In genomic region chr12:103774977-103775560, GRCh38 we compare ENCODE assay signal across 32 cellular contexts.
"Had no signal": no experiment of that assay in that cellular context is flagged by ENCODE, and none has a peak within 500 bp of the region (broad histone marks: within the 10 kb centered on the region; RNA-seq: fewer than 3 reads in every experiment).

No MANE protein-coding gene starts in this region.

- ATAC-seq: activated naive CD8-positive, alpha-beta T cell treated with anti-CD3 and anti-CD28 coated beads, Interleukin-2, amount 50 U/mL, for 24 hours; activated T-cell treated with anti-CD3 and anti-CD28 coated beads, Interleukin-2, amount 50 U/mL, for 4 hours had no signal

- H3K27ac Mint-ChIP-seq: activated B cell treated with CpG ODN at 0.5 μM for 24 hours; activated CD4-positive, alpha-beta memory T cell treated with anti-CD3 and anti-CD28 coated beads for 36 hours; activated naive CD4-positive, alpha-beta T cell treated with anti-CD3 and anti-CD28 coated beads, Interleukin-2, amount 10 ng/mL, durations not matched to agents 7 days and 5 days; activated naive CD8-positive, alpha-beta T cell; activated naive CD8-positive, alpha-beta T cell treated with anti-CD3 and anti-CD28 coated beads, Interleukin-2, amount 50 U/mL, for 24 hours had no signal

- H3K4me3 ChIP-seq: cardiac muscle cell, MG63, PC-9 had no signal

- H3K27me3 Mint-ChIP-seq: activated B cell treated with CpG ODN at 0.5 μM for 24 hours; activated CD4-positive, alpha-beta memory T cell treated with anti-CD3 and anti-CD28 coated beads for 36 hours; activated naive CD4-positive, alpha-beta T cell treated with anti-CD3 and anti-CD28 coated beads, Interleukin-2, amount 10 ng/mL, durations not matched to agents 7 days and 5 days; activated naive CD8-positive, alpha-beta T cell; activated naive CD8-positive, alpha-beta T cell treated with anti-CD3 and anti-CD28 coated beads, Interleukin-2, amount 50 U/mL, for 24 hours; central memory CD8-positive, alpha-beta T cell had no signal

- H3K4me2 ChIP-seq: PC-9 had no signal

- H3K9me3 Mint-ChIP-seq: activated B cell treated with CpG ODN at 0.5 μM for 24 hours; activated CD4-positive, alpha-beta memory T cell treated with anti-CD3 and anti-CD28 coated beads for 36 hours; activated naive CD4-positive, alpha-beta T cell treated with anti-CD3 and anti-CD28 coated beads, Interleukin-2, amount 10 ng/mL, durations not matched to agents 7 days and 5 days; activated naive CD8-positive, alpha-beta T cell treated with anti-CD3 and anti-CD28 coated beads, Interleukin-2, amount 50 U/mL, for 24 hours; activated T-cell treated with anti-CD3 and anti-CD28 coated beads, Interleukin-2, amount 50 U/mL, for 4 hours; central memory CD8-positive, alpha-beta T cell had no signal

- H3K27ac ChIP-seq: brain microvascular endothelial cell, cardiac muscle cell, PC-9, VCaP had no signal

- H3K27me3 ChIP-seq: brain microvascular endothelial cell, cardiac muscle cell, MG63 had no signal

- H3K4me3 Mint-ChIP-seq: activated B cell treated with CpG ODN at 0.5 μM for 24 hours; activated CD4-positive, alpha-beta memory T cell treated with anti-CD3 and anti-CD28 coated beads for 36 hours; activated naive CD4-positive, alpha-beta T cell treated with anti-CD3 and anti-CD28 coated beads, Interleukin-2, amount 10 ng/mL, durations not matched to agents 7 days and 5 days; activated naive CD8-positive, alpha-beta T cell; activated naive CD8-positive, alpha-beta T cell treated with anti-CD3 and anti-CD28 coated beads, Interleukin-2, amount 50 U/mL, for 24 hours; activated T-cell treated with anti-CD3 and anti-CD28 coated beads, Interleukin-2, amount 50 U/mL, for 4 hours; central memory CD8-positive, alpha-beta T cell had no signal

- H2AFZ ChIP-seq: PC-9 had no signal

- H3K36me3 ChIP-seq: cardiac muscle cell had no signal

- DNase-seq: activated B cell treated with CpG ODN at 0.5 μM for 24 hours; activated CD4-positive, alpha-beta memory T cell treated with anti-CD3 and anti-CD28 coated beads for 36 hours; activated CD4-positive, alpha-beta T cell treated with anti-CD3 and anti-CD28 coated beads for 4 hours; activated CD4-positive, alpha-beta T cell treated with anti-CD3 and anti-CD28 coated beads, Interleukin-2, amount 50 U/mL, for 1 hour; activated CD4-positive, CD25-positive, alpha-beta regulatory T cell treated with anti-CD3 and anti-CD28 coated beads, Interleukin-2, amount 50 U/mL, for 72 hours; activated CD8-positive, alpha-beta memory T cell treated with anti-CD3 and anti-CD28 coated beads, Interleukin-2, amount 50 U/mL, for 4 hours; activated effector memory CD4-positive, alpha-beta T cell treated with Interleukin-2 at 50 U/mL for 16 hours; activated naive CD4-positive, alpha-beta T cell treated with anti-CD3 and anti-CD28 coated beads, Interleukin-2, amount 10 ng/mL, durations not matched to agents 7 days and 5 days; activated naive CD8-positive, alpha-beta T cell treated with anti-CD3 and anti-CD28 coated beads, Interleukin-2, amount 50 U/mL, for 24 hours; activated T-cell treated with anti-CD3 and anti-CD28 coated beads for 4 hours; activated T-cell treated with anti-CD3 and anti-CD28 coated beads, Interleukin-2, amount 50 U/mL, for 4 hours; brain microvascular endothelial cell; NCI-H1048; NCI-H1105 treated with DMSO at 0.1 percent for 48 hours; NCI-H1436; NCI-H1694; NCI-H1930; NCI-H2081 treated with DMSO at 0.1 percent for 48 hours; NCI-H345; NCI-H524 treated with DMSO at 0.1 percent for 48 hours; NK-92 treated with Interleukin-12 subunit alpha and Interleukin-12 subunit beta, amount 100 ng/mL, for 24 hours; PC-9; Right ventricle myocardium superior; SW 1271; T-helper 1 cell; T-helper 2 cell; T-helper 9 cell had no signal

- H3K4me1 Mint-ChIP-seq: activated B cell treated with CpG ODN at 0.5 μM for 24 hours; activated naive CD4-positive, alpha-beta T cell treated with anti-CD3 and anti-CD28 coated beads, Interleukin-2, amount 10 ng/mL, durations not matched to agents 7 days and 5 days; activated naive CD8-positive, alpha-beta T cell treated with anti-CD3 and anti-CD28 coated beads, Interleukin-2, amount 50 U/mL, for 24 hours; central memory CD8-positive, alpha-beta T cell had no signal

- H3K9me3 ChIP-seq: MG63 had no signal
